ENCODE assay signal across 18 cellular contexts in genomic region chr5:96687080-96687479, GRCh38. TPM values are rescaled to one million over a fixed set of nuclear protein-coding genes. Genes with fewer than 3 reads are reported as not detected.
DNase-seq lines count a peak whose midpoint lies in the region; ATAC-seq and TF ChIP-seq lines count a peak whose summit lies in the region.
"Had no signal": no experiment of that assay in that cellular context is flagged by ENCODE, and none has a peak within 500 bp of the region (broad histone marks: within the 10 kb centered on the region; RNA-seq: fewer than 3 reads in every experiment).

No MANE protein-coding gene starts in this region.

- H3K79me1 ChIP-seq in IMR-90 (ENCODE audit: low read depth in 1 of 2, low read length in 2 of 2): peaks cover 21 to 49% of the 10 kb centered on the region in 2 experiments; a peak in 3 of 4 replicates

- H2BK5ac ChIP-seq in IMR-90 (ENCODE audit: low read depth, low read length, poor library complexity, severe bottlenecking): peak overlapping the region; percentile 52

- CTCF ChIA-PET in CD4-positive, alpha-beta T cell (lab: Charles Lee): interaction anchor here (0.7 to 1.9 kb wide), 4 partner anchors 15 to 342 kb away, joined by 3 to 7 read pairs (median 4); no protein-coding TSS in a partner anchor
- CTCF ChIA-PET in IMR-90 (lab: Yijun Ruan, JAX): interaction anchor here (0.6 to 2.0 kb wide), 6 partner anchors 18 to 73 kb away, joined by 3 to 14 read pairs (median 4); no protein-coding TSS in a partner anchor

- POLR2A ChIA-PET in CD4-positive, alpha-beta T cell (lab: Charles Lee): interaction anchor here (1.1 to 1.4 kb wide), 3 partner anchors 10 to 24 kb away, joined by 3 to 4 read pairs (median 3); partner anchors contain the start of gene CAST
- POLR2A ChIA-PET in IMR-90 (lab: Charles Lee; ENCODE audit: unreplicated experiment): no interaction called here

- no peak overlapping the region for H4K91ac ChIP-seq in IMR-90 (ENCODE audit: insufficient read depth, low read depth, low read length)

- intact Hi-C loops in CD4-positive, alpha-beta T cell (cut with DNase I, micrococcal nuclease): loop anchor here in 1 of 2 experiments (5.0 kb wide), 1 partner anchor 345 kb away; no protein-coding TSS in a partner anchor
- intact Hi-C loops in IMR-90 (cut with micrococcal nuclease): loop anchor here (1.0 to 10.0 kb wide), 2 partner anchors 73 to 342 kb away; no protein-coding TSS in a partner anchor

- no peak overlapping the region for H3K4ac ChIP-seq in IMR-90 (ENCODE audit: low read depth, low read length)

- H3K4me3 ChIP-seq in IMR-90 (ENCODE audit: insufficient read depth, low read depth, low read length): no peak overlapping the region
- H3K4me3 ChIP-seq: HAP-1, prostate gland, stomach had no signal

- dilution Hi-C loops in IMR-90 (cut with HindIII; ENCODE audit: low sequenced_read_pairs, unreplicated experiment): no loop called here

- no peak overlapping the region; the same call in 1 of the 2 replicates for H3K4me2 ChIP-seq in IMR-90 (ENCODE audit: low read depth, low read length)

- peak overlapping the region; percentile 10; the same call in 1 of the 2 replicates for H3K56ac ChIP-seq in IMR-90 (ENCODE audit: extremely low read depth, insufficient read depth, low read length)

- no peak overlapping the region for H3K27ac ChIP-seq in CD4-positive, alpha-beta T cell (ENCODE audit: low read depth, low read length)
- H3K27ac ChIP-seq in IMR-90 (ENCODE audit: insufficient read depth, low read length): no peak overlapping the region
- H3K27ac ChIP-seq: prostate gland, RWPE1, stomach had no signal

- no TSS peak for BruUV-seq in IMR-90 (replicated peaks; lab: Mats Ljungman, UMichigan)

- in situ Hi-C loops in IMR-90 (cut with MboI; ENCODE audit: low sequenced_read_pairs): loop anchor here (10.0 kb wide), 1 partner anchor 72 kb away; no protein-coding TSS in a partner anchor

- no peak overlapping the region; the same call in 1 of the 2 replicates for H3K14ac ChIP-seq in IMR-90 (replicated peaks; ENCODE audit: low read depth, low read length)

- peaks cover 4% of the 10 kb centered on the region for H4K20me1 ChIP-seq in IMR-90 (ENCODE audit: insufficient read depth, low read length)

- no peaks in the 10 kb centered on the region for H3K27me3 ChIP-seq in CD4-positive, alpha-beta T cell (ENCODE audit: control insufficient read depth, insufficient read depth, low read length)
- H3K27me3 ChIP-seq in IMR-90 (ENCODE audit: control insufficient read depth, insufficient read depth, low read length): no peaks in the 10 kb centered on the region
- H3K27me3 ChIP-seq: stomach had no signal

- H3K4me1 Mint-ChIP-seq in CD4-positive, alpha-beta T cell (ENCODE audit: low read depth): peaks cover 36% of the 10 kb centered on the region
- peaks cover 29% of the 10 kb centered on the region for H3K4me1 Mint-ChIP-seq in activated T-helper 17 cell treated with anti-CD3 and anti-CD28 coated beads, Interleukin-2, amount 50 U/mL, for 72 hours
- H3K4me1 Mint-ChIP-seq in naive B cell: peaks cover 21 to 44% (median 26%) of the 10 kb centered on the region in 3 donors

- no peak for DNase-seq in CD4-positive, alpha-beta T cell
- no peak for DNase-seq in IMR-90
- DNase-seq in naive B cell: no peak
- DNase-seq in NCI-H1417 (lab: John Stamatoyannopoulos, UW): no peak
- DNase-seq in NCI-H526 treated with DMSO at 0.1 percent for 48 hours (lab: John Stamatoyannopoulos, UW): no peak
- DNase-seq: NCI-H2081 treated with DMSO at 0.1 percent for 48 hours; NCI-H510A; nephron progenitor cell; stimulated activated CD4-positive, alpha-beta T cell treated with anti-CD3 and anti-CD28 coated beads, Interleukin-2, amount 100 ng/mL, for 24 hours; stomach; T1000 had no signal

- H3K27me3 Mint-ChIP-seq in CD4-positive, alpha-beta T cell: no peaks in the 10 kb centered on the region
- H3K27me3 Mint-ChIP-seq in activated T-helper 17 cell treated with anti-CD3 and anti-CD28 coated beads, Interleukin-2, amount 50 U/mL, for 72 hours: no peaks in the 10 kb centered on the region
- no peaks in the 10 kb centered on the region for H3K27me3 Mint-ChIP-seq in naive B cell

- H3K9ac ChIP-seq in IMR-90 (ENCODE audit: low read depth, low read length): no peak overlapping the region

- H2BK20ac ChIP-seq in IMR-90 (ENCODE audit: low read depth, low read length): no peak overlapping the region

- no peak overlapping the region for H2BK120ac ChIP-seq in IMR-90 (ENCODE audit: low read depth, low read length)

- TF ChIP-seq CTCF in CD4-positive, alpha-beta T cell (IDR thresholded peaks at IDR 0.05): no peak
- no peak for TF ChIP-seq CTCF in IMR-90 (conservative IDR thresholded peaks at IDR 0.05; ENCODE audit: low read depth, low read length)

- no peak overlapping the region for H4K8ac ChIP-seq in IMR-90 (ENCODE audit: low read depth in 2 of 2, low read length in 2 of 2)

- no peak overlapping the region for H2AK9ac ChIP-seq in IMR-90 (replicated peaks; ENCODE audit: low read depth, low read length, poor library complexity)

- peaks cover 31% of the 10 kb centered on the region for H3K36me3 Mint-ChIP-seq in CD4-positive, alpha-beta T cell (ENCODE audit: low read depth)
- peaks cover 8% of the 10 kb centered on the region for H3K36me3 Mint-ChIP-seq in activated T-helper 17 cell treated with anti-CD3 and anti-CD28 coated beads, Interleukin-2, amount 50 U/mL, for 72 hours (ENCODE audit: low read depth)
- peaks cover 6 to 18% of the 10 kb centered on the region in 2 donors for H3K36me3 Mint-ChIP-seq in naive B cell

- H3K4me3 Mint-ChIP-seq in CD4-positive, alpha-beta T cell: peak overlapping the region; percentile 28
- peak overlapping the region; percentile 2 for H3K4me3 Mint-ChIP-seq in activated T-helper 17 cell treated with anti-CD3 and anti-CD28 coated beads, Interleukin-2, amount 50 U/mL, for 72 hours
- peak overlapping the region in 3 of 8 donors; percentile 36 to 57 (median 40) for H3K4me3 Mint-ChIP-seq in naive B cell
- H3K4me3 Mint-ChIP-seq: activated T-helper 1 cell treated with anti-CD3 and anti-CD28 coated beads, Interleukin-12 subunit alpha, Interleukin-12 subunit beta, Interleukin-2, Interleukin-4 antibody, amounts not matched to agents 30 ng/mL and 10 ng/mL and 1 ng/mL, durations not matched to agents 14 hours and 24 hours and 36 hours; nephron progenitor cell had no signal

- H3K9me1 ChIP-seq in IMR-90 (ENCODE audit: insufficient read depth, low read length): peaks cover 6% of the 10 kb centered on the region

- ATAC-seq in CD4-positive, alpha-beta T cell (ENCODE audit: poor library complexity): no peak
- ATAC-seq in IMR-90 (ENCODE audit: low read depth) (no peak), naive B cell (ENCODE audit: low read depth in 2 of 2) (no peak), HG03442 (IDR thresholded peaks at IDR 0.05; ENCODE audit: unreplicated experiment) (no peak)
- peak; percentile 46 for ATAC-seq in activated T-helper 17 cell treated with anti-CD3 and anti-CD28 coated beads, Interleukin-2, amount 50 U/mL, for 72 hours (replicated peaks)
- ATAC-seq in activated CD4-positive, CD25-positive, alpha-beta regulatory T cell treated with anti-CD3 and anti-CD28 coated beads, Interleukin-2, amount 50 U/mL, for 24 hours: no peak

- H3K9me3 ChIP-seq in CD4-positive, alpha-beta T cell (ENCODE audit: control insufficient read depth, low read length): no peaks in the 10 kb centered on the region
- H3K9me3 ChIP-seq in IMR-90 (ENCODE audit: control insufficient read depth, insufficient read depth, low read length): no peaks in the 10 kb centered on the region
- H3K9me3 ChIP-seq: HAP-1, prostate gland, stomach had no signal

- H2AFZ ChIP-seq in IMR-90 (replicated peaks; ENCODE audit: low read length, poor library complexity): no peak overlapping the region

- TF ChIP-seq POLR2A in IMR-90 (IDR thresholded peaks at IDR 0.05; ENCODE audit: low read depth, low read length): no peak

- H3K23ac ChIP-seq in IMR-90 (ENCODE audit: low read depth, low read length): no peak overlapping the region

- no peaks in the 10 kb centered on the region for H3K9me3 Mint-ChIP-seq in CD4-positive, alpha-beta T cell
- H3K9me3 Mint-ChIP-seq in activated T-helper 17 cell treated with anti-CD3 and anti-CD28 coated beads, Interleukin-2, amount 50 U/mL, for 72 hours: no peaks in the 10 kb centered on the region
- no peaks in the 10 kb centered on the region for H3K9me3 Mint-ChIP-seq in naive B cell
- H3K9me3 Mint-ChIP-seq: activated T-helper 1 cell treated with anti-CD3 and anti-CD28 coated beads, Interleukin-12 subunit alpha, Interleukin-12 subunit beta, Interleukin-2, Interleukin-4 antibody, amounts not matched to agents 30 ng/mL and 10 ng/mL and 1 ng/mL, durations not matched to agents 14 hours and 24 hours and 36 hours; nephron progenitor cell had no signal

- 97% methylated on average over 4 of the region's 5 CpGs; no CpG with 5 or more reads in 1 of the 2 experiments for WGBS in IMR-90 (ENCODE audit: extremely low coverage in 2 of 2, insufficient read length in 1 of 2), 2 experiments

- H3K4me1 ChIP-seq in IMR-90 (ENCODE audit: control insufficient read depth, insufficient read depth, low read length): peaks cover 3% of the 10 kb centered on the region
- H3K4me1 ChIP-seq: HAP-1, prostate gland had no signal

- H3K36me3 ChIP-seq in IMR-90 (ENCODE audit: control insufficient read depth, insufficient read depth, low read length): peaks cover 5% of the 10 kb centered on the region
- H3K36me3 ChIP-seq: HAP-1, prostate gland had no signal

- H3K27ac Mint-ChIP-seq in CD4-positive, alpha-beta T cell: no peak overlapping the region
- peak overlapping the region; percentile 8 for H3K27ac Mint-ChIP-seq in activated T-helper 17 cell treated with anti-CD3 and anti-CD28 coated beads, Interleukin-2, amount 50 U/mL, for 72 hours
- H3K27ac Mint-ChIP-seq in naive B cell: peak overlapping the region in 4 of 6 donors; percentile 23 to 88 (median 46)
- H3K27ac Mint-ChIP-seq: activated T-helper 1 cell treated with anti-CD3 and anti-CD28 coated beads, Interleukin-12 subunit alpha, Interleukin-12 subunit beta, Interleukin-2, Interleukin-4 antibody, amounts not matched to agents 30 ng/mL and 10 ng/mL and 1 ng/mL, durations not matched to agents 14 hours and 24 hours and 36 hours; nephron progenitor cell had no signal

- no peak overlapping the region for H3K18ac ChIP-seq in IMR-90 (ENCODE audit: low read depth, low read length)

- peak overlapping the region; percentile 51; the same call in 1 of the 2 replicates for H2AK5ac ChIP-seq in IMR-90 (ENCODE audit: low read depth, low read length)

- H2BK15ac ChIP-seq in IMR-90 (ENCODE audit: low read depth, low read length): no peak overlapping the region

- H4K5ac ChIP-seq in IMR-90 (ENCODE audit: low read depth, low read length): no peak overlapping the region

- TF ChIP-seq RAD21 in IMR-90 (IDR thresholded peaks at IDR 0.05; ENCODE audit: low read length): no peak

RNA-seq across cellular contexts. Expression of gene CAST, which starts 24.9 kb away (rescaled TPM):
- total RNA-seq in CD4-positive, alpha-beta T cell: 100 to 1,000 TPM; 197 to 200 TPM
- total RNA-seq in IMR-90 (2012; rRNA removed): 128 and 183 TPM in 2 replicates
- 81.9 and 91.3 TPM in 2 replicates for polyA plus RNA-seq in IMR-90 (2012; rRNA removed)
- polyA plus RNA-seq in IMR-90 (2012; cell fraction: cytosol; rRNA removed): 31.1 and 42.0 TPM in 2 replicates
- 19.8 and 93.2 TPM in 2 replicates for polyA plus RNA-seq in IMR-90 (2012; cell fraction: nucleus; rRNA removed; ENCODE audit: low replicate concordance)
- total RNA-seq in activated T-helper 17 cell treated with anti-CD3 and anti-CD28 coated beads, Interleukin-2, amount 50 U/mL, for 72 hours: 100 to 1,000 TPM; 165 to 229 TPM
- polyA plus RNA-seq in naive B cell (ENCODE audit: low read depth in 6 of 6): 10 to 100 TPM; 18.2 to 52.9 (median 37.3) TPM
